ENCODE assay signal across 1 cellular context in the genomic region with DNA sequence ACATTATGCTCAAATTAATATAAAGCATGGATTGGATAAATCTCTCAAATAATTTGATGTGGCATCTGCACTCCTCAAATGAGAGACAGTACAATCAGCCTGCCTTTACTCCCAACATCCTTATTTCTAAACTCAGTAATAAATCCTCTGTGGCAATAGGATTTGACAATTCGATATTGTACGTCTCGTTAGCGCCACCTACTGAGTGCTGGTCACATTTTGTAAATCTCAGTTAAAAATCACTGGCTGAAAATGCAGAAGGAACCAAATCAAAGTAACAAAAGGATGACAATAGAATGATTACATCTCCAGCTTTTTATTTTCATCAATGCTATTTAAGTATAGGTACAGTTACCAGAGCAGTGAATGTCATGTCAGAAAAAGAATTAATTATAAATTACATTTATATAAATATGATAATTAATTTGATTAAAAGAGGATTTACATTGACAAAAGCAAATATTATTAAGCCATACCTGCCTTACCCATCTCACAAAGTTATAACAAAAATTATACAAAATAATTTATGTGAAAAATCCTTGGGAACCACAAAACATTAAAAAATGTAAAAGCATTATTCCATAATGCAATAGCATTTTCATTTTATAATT.
TF ChIP-seq lines count a peak whose summit lies in the region.

No MANE protein-coding gene starts in this region.

TF ChIP-seq in IMR-90, 13 proteins besides CTCF, POLR2A, EP300 and RAD21 (continued from another document):
- TF ChIP-seq, protein P1, sequence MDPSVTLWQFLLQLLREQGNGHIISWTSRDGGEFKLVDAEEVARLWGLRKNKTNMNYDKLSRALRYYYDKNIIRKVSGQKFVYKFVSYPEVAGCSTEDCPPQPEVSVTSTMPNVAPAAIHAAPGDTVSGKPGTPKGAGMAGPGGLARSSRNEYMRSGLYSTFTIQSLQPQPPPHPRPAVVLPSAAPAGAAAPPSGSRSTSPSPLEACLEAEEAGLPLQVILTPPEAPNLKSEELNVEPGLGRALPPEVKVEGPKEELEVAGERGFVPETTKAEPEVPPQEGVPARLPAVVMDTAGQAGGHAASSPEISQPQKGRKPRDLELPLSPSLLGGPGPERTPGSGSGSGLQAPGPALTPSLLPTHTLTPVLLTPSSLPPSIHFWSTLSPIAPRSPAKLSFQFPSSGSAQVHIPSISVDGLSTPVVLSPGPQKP (IDR thresholded peaks at IDR 0.05; ENCODE audit: borderline replicate concordance, low read depth, low read length): no peak
- TF ChIP-seq SMC3 (IDR thresholded peaks at IDR 0.05; ENCODE audit: low read depth, low read length) (peak; percentile 73), RCOR1 (IDR thresholded peaks at IDR 0.05; ENCODE audit: insufficient replicate concordance, low read length) (no peak), MAFK (IDR thresholded peaks at IDR 0.05; ENCODE audit: low read depth, low read length) (no peak), FOS (IDR thresholded peaks at IDR 0.05; ENCODE audit: low read depth, low read length) (no peak), CHD1 (IDR thresholded peaks at IDR 0.05; ENCODE audit: low read depth, low read length) (no peak), BHLHE40 (IDR thresholded peaks at IDR 0.05; ENCODE audit: low read depth, low read length) (no peak), MAZ (IDR thresholded peaks at IDR 0.05; ENCODE audit: borderline replicate concordance, low read depth, low read length) (no peak)
TF ChIP-seq in IMR-90: peak in this region for 2.
